ENCODE assay signal across 11 cellular contexts in the genomic region with DNA sequence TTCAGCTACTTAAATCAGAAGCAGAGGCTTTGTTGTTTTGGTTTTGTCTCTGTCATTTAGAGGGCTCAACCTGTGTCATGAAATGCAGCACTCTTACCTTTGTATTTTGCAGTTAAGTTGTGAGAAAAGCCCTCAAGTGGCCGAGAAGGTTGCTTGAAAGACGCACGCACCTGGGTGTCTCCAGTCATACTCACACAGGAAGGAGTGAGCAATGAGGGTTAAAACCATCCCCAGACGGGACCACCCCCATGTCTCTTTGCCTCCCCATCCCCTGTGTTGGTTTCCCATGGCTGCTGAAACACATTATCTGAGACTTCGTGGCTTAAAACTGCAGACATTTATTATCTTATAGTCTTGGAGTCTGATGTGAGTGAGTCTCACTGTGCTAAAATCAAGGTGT.
DNase-seq lines count a peak whose midpoint lies in the region; TF ChIP-seq lines count a peak whose summit lies in the region.
"Had no signal": no experiment of that assay in that cellular context is flagged by ENCODE, and none has a peak within 500 bp of the region (broad histone marks: within the 10 kb centered on the region; RNA-seq: fewer than 3 reads in every experiment).

No MANE protein-coding gene starts in this region.

- H3K4me3 Mint-ChIP-seq in CD14-positive monocyte, result no peak overlapping the region

- H3K4me3 ChIP-seq in osteoblast (ENCODE audit: insufficient read depth, low read length), result no peak overlapping the region
- H3K4me3 ChIP-seq: psoas muscle had no signal

- no peaks in the 10 kb centered on the region for H3K27me3 ChIP-seq in osteoblast (ENCODE audit: insufficient read depth, low read length)

- H3K36me3 ChIP-seq in osteoblast (ENCODE audit: insufficient read depth, low read length), result no peaks in the 10 kb centered on the region

- H3K4me1 ChIP-seq in osteoblast (ENCODE audit: insufficient read depth, low read length), result peaks cover 43% of the 10 kb centered on the region
- H3K4me1 ChIP-seq: psoas muscle had no signal

- H3K4me2 ChIP-seq in osteoblast (ENCODE audit: insufficient read depth, low read length), result peak overlapping the region; percentile 66

- intact Hi-C loops in CD14-positive monocyte (cut with micrococcal nuclease), result loop anchor here in 1 of 2 donors (2.0 kb wide), 1 partner anchor 39 kb away; no protein-coding TSS in a partner anchor

- no peaks in the 10 kb centered on the region for H4K20me1 ChIP-seq in osteoblast (ENCODE audit: insufficient read depth, low read length)

- H3K27ac Mint-ChIP-seq in CD14-positive monocyte, result peak overlapping the region in 4 of 7 donors; percentile 20 to 95 (median 57)

- H2AFZ ChIP-seq in osteoblast (ENCODE audit: low read length), result no peak overlapping the region

- H3K27me3 Mint-ChIP-seq in CD14-positive monocyte (ENCODE audit: low read depth in 3 of 3), result peaks cover 0 to 11% (median 6%) of the 10 kb centered on the region in 3 donors

- peak overlapping the region; percentile 98 for H3K27ac ChIP-seq in osteoblast (ENCODE audit: low read depth, low read length)
- H3K27ac ChIP-seq: psoas muscle had no signal

- no peaks in the 10 kb centered on the region for H3K9me3 Mint-ChIP-seq in CD14-positive monocyte

- DNase-seq in CD14-positive monocyte (ENCODE audit: low spot score) (no peak), NK-92 (lab: John Stamatoyannopoulos, UW; ENCODE audit: unreplicated experiment) (peak; percentile 14), osteoblast (ENCODE audit: insufficient read length, low spot score, missing footprints) (no peak), NOMO-1 treated with DMSO at 0.1 percent for 48 hours (lab: John Stamatoyannopoulos, UW; ENCODE audit: unreplicated experiment) (no peak), MV-4-11 (lab: John Stamatoyannopoulos, UW) (no peak), DMS153 (lab: John Stamatoyannopoulos, UW) (no peak), NCI-H1436 (lab: John Stamatoyannopoulos, UW) (no peak)
- peak; percentile 47 for DNase-seq in activated T-cell treated with anti-CD3 and anti-CD28 coated beads, Interleukin-2, amount 50 U/mL, for 1 hour
- DNase-seq: caudate nucleus, psoas muscle, SHP77 had no signal

- no peaks in the 10 kb centered on the region for H3K79me2 ChIP-seq in osteoblast (ENCODE audit: insufficient read depth, low read length)

- TF ChIP-seq CTCF in CD14-positive monocyte (IDR thresholded peaks at IDR 0.05) (no peak), osteoblast (IDR thresholded peaks at IDR 0.05; ENCODE audit: extremely low read depth, low read depth, low read length) (no peak)

- peaks cover 49% of the 10 kb centered on the region for H3K4me1 Mint-ChIP-seq in CD14-positive monocyte

- no peaks in the 10 kb centered on the region for H3K9me3 ChIP-seq in osteoblast (ENCODE audit: low read depth, low read length)
- H3K9me3 ChIP-seq: psoas muscle had no signal

- peaks cover 4 to 10% of the 10 kb centered on the region in 2 donors for H3K36me3 Mint-ChIP-seq in CD14-positive monocyte

Comparison
In these comparisons a context has a peak if more than half of its experiments do, and no peak if none do; other contexts are left out.
1. DNase-seq: peak in NK-92 (single experiment) and activated T-cell treated with anti-CD3 and anti-CD28 coated beads, Interleukin-2, amount 50 U/mL, for 1 hour (single experiment); none in CD14-positive monocyte (single experiment), osteoblast (single experiment), NOMO-1 treated with DMSO at 0.1 percent for 48 hours (single experiment), MV-4-11 (single experiment), DMS153 (single experiment) and NCI-H1436 (single experiment).